ENCODE assay signal across 8 cellular contexts in genomic region chr5:146203011-146203871, GRCh38. TPM values are rescaled to one million over a fixed set of nuclear protein-coding genes. Genes with fewer than 3 reads are reported as not detected.
A peak's percentile ranks its signal among the peaks of the same experiment; 100 is the strongest.
DNase-seq lines count a peak whose midpoint lies in the region; ATAC-seq and TF ChIP-seq lines count a peak whose summit lies in the region.

Gene RBM27 (plus strand): TSS chr5:146203605. CDS start chr5:146203766, 161 bp downstream.

- H3K4me3 ChIP-seq in AG04449 (ENCODE audit: low read depth, low read length) (peak within 1 kb of the TSS; percentile 86), cardiac fibroblast (replicated peaks in 1 of 2; ENCODE audit: low read depth in 2 of 2, low read length in 2 of 2) (peak within 1 kb of the TSS; percentile 88 to 92), smooth muscle cell (peak within 1 kb of the TSS; percentile 94)

- POLR2A ChIA-PET in AG04449 (lab: Yijun Ruan, JAX) = interaction anchor here (0.5 to 1.2 kb wide), 5 partner anchors 13 to 44 kb away, joined by 3 to 6 read pairs (median 3); partner anchors contain the start of gene LARS1

- H3K27ac ChIP-seq in VCaP = peak within 1 kb of the TSS; percentile 72
- H3K27ac ChIP-seq in smooth muscle cell (ENCODE audit: low read depth) = peak within 1 kb of the TSS; percentile 91

- ATAC-seq in GM18873 (IDR thresholded peaks at IDR 0.05; ENCODE audit: low FRiP score, unreplicated experiment) = peak; percentile 100
- ATAC-seq in HG03135 (IDR thresholded peaks at IDR 0.05; ENCODE audit: unreplicated experiment) = peak; percentile 100

- no peaks in the 10 kb centered on the region for H3K9me3 ChIP-seq in smooth muscle cell (replicated peaks; ENCODE audit: low read depth)

- peak within 1 kb of the TSS; percentile 84 for H3K9ac ChIP-seq in smooth muscle cell (ENCODE audit: low read depth)

- under 1% methylated on average over 43 of the region's 48 CpGs for WGBS in smooth muscle cell (ENCODE audit: low lambda C conversion rate)

- peak within 1 kb of the TSS; percentile 93 for H3K4me2 ChIP-seq in smooth muscle cell

- TF ChIP-seq CTCF in AG04449 (IDR thresholded peaks at IDR 0.05; ENCODE audit: insufficient read depth, low read length, missing control alignments) = no peak
- no peak for TF ChIP-seq CTCF in VCaP (conservative IDR thresholded peaks at IDR 0.05)
- TF ChIP-seq CTCF in cardiac fibroblast (IDR thresholded peaks at IDR 0.05; ENCODE audit: low read depth, low read length) = no peak
- no peak for TF ChIP-seq CTCF in smooth muscle cell (IDR thresholded peaks at IDR 0.05; ENCODE audit: borderline replicate concordance, insufficient read depth, poor library complexity, severe bottlenecking)

- peak within 1 kb of the TSS; percentile 87 for H2AFZ ChIP-seq in smooth muscle cell (ENCODE audit: low read depth)

- no peaks in the 10 kb centered on the region for H3F3A ChIP-seq in smooth muscle cell (ENCODE audit: low read depth)

- peaks cover 30% of the 10 kb centered on the region for H4K20me1 ChIP-seq in smooth muscle cell (ENCODE audit: low read depth)

- no peaks in the 10 kb centered on the region for H3K27me3 ChIP-seq in smooth muscle cell (ENCODE audit: low read depth)

- peaks cover 19% of the 10 kb centered on the region for H3K4me1 ChIP-seq in smooth muscle cell (ENCODE audit: low read depth)

- CTCF ChIA-PET in AG04449 (lab: Yijun Ruan, JAX) = no interaction called here

- H3K79me2 ChIP-seq in smooth muscle cell (ENCODE audit: low read depth) = peaks cover 48% of the 10 kb centered on the region

- H3K36me3 ChIP-seq in smooth muscle cell (ENCODE audit: low read depth) = no peaks in the 10 kb centered on the region

- DNase-seq in AG04449 (ENCODE audit: low read depth, low spot score) (peak; percentile 94), NCI-H2196 treated with DMSO at 0.1 percent for 48 hours (lab: John Stamatoyannopoulos, UW; ENCODE audit: unreplicated experiment) (peak; percentile 97), cardiac fibroblast (ENCODE audit: low read depth in 2 of 2) (peak; percentile 99), iPS-NIHi7 (ENCODE audit: extremely low spot score) (peak; percentile 99), smooth muscle cell (lab: John Stamatoyannopoulos, UW; ENCODE audit: unreplicated experiment) (peak; percentile 84)

RNA-seq across cellular contexts. Expression of gene RBM27, which starts in this region (rescaled TPM):
- total RNA-seq in smooth muscle cell = 25.6 and 28.2 TPM in 2 replicates
- 2.5 and 3.6 TPM in 2 replicates for polyA plus RNA-seq in smooth muscle cell

Comparison
In these comparisons a context has a peak if more than half of its experiments do, and no peak if none do; other contexts are left out.
1. Peak in every context shown above with its lines: DNase-seq, ATAC-seq, H3K4me3 ChIP-seq and H3K27ac ChIP-seq.